19 cellular contexts compared by ENCODE assay signal in the genomic region with DNA sequence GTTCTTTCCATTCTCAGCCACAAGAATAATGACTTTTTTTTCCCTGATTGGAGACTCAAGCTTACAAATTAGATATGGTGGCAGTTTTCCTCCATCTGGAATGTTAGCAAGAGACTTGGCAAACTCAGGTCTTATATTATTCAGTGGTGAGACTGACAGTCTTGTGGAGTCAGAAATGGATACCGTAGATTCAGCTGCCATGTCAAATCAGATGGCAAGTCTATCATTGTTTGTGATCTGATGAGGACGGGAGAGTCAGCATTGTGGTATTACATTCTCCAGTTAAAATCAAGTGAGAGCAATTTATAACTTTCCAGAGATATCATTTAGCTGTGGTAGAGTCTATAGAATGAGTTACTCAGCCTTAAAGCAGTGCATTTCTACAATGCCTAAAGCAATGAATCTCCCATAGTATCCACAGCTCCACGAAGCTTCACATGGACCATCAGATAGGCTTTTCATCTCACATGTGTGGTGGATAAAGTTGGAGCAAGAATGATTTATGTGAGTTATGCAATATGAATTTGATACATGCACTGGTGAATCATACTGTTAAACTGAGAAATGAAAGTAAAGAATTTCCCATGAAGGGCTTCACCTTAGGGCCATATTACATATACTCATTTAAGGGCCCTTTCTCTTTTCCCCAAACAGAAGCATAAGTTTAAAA.
A peak's percentile ranks its signal among the peaks of the same experiment; 100 is the strongest.
DNase-seq lines count a peak whose midpoint lies in the region; ATAC-seq and TF ChIP-seq lines count a peak whose summit lies in the region.
"Had no signal": no experiment of that assay in that cellular context is flagged by ENCODE, and none has a peak within 500 bp of the region (broad histone marks: within the 10 kb centered on the region; RNA-seq: fewer than 3 reads in every experiment).

No MANE protein-coding gene starts in this region.

- no peaks in the 10 kb centered on the region; the same call in 1 of the 2 replicates for H3K27me3 ChIP-seq in GM23248 (replicated peaks; ENCODE audit: insufficient read depth)
- H3K27me3 ChIP-seq in RWPE2 (ENCODE audit: insufficient read depth, poor library complexity, severe bottlenecking) = no peaks in the 10 kb centered on the region
- H3K27me3 ChIP-seq: hepatocyte had no signal

- H3K79me2 ChIP-seq in GM23248 (ENCODE audit: insufficient read depth) = no peaks in the 10 kb centered on the region
- H3K79me2 ChIP-seq: hepatocyte, parathyroid adenoma had no signal

- H4K20me1 ChIP-seq in GM23248 (ENCODE audit: insufficient read depth) = no peaks in the 10 kb centered on the region

- H3K9me3 ChIP-seq in GM23248 (ENCODE audit: low read depth) (no peaks in the 10 kb centered on the region), RWPE2 (ENCODE audit: severe bottlenecking) (no peaks in the 10 kb centered on the region)
- H3K9me3 ChIP-seq: mucosa of descending colon, spleen had no signal

- H3K27ac ChIP-seq in GM23248 (no peak overlapping the region), RWPE2 (ENCODE audit: poor library complexity, severe bottlenecking) (no peak overlapping the region)
- H3K27ac ChIP-seq: hepatocyte, parathyroid adenoma, spleen had no signal

- H3K36me3 ChIP-seq in GM23248 (ENCODE audit: low read depth) (no peaks in the 10 kb centered on the region), RWPE2 (ENCODE audit: low read depth) (no peaks in the 10 kb centered on the region)
- H3K36me3 ChIP-seq: spleen had no signal

- no peaks in the 10 kb centered on the region for H3F3A ChIP-seq in GM23248 (ENCODE audit: insufficient read depth)

- in situ Hi-C loops in GM23248 (cut with MboI) = no loop called here

- H3K4me1 ChIP-seq in GM23248 (ENCODE audit: insufficient read depth) (no peaks in the 10 kb centered on the region), RWPE2 (ENCODE audit: insufficient read depth, poor library complexity, severe bottlenecking) (no peaks in the 10 kb centered on the region)
- H3K4me1 ChIP-seq: parathyroid adenoma, spleen had no signal

- TF ChIP-seq CTCF in RWPE2 (IDR thresholded peaks at IDR 0.05; ENCODE audit: poor library complexity, severe bottlenecking) = no peak
- no peak for TF ChIP-seq CTCF in omental fat pad (IDR thresholded peaks at IDR 0.05)

- ATAC-seq in RWPE2 (ENCODE audit: low read depth) (peak; percentile 78), esophagus mucosa (peak; percentile 44), omental fat pad (ENCODE audit: low FRiP score) (peak; percentile 88), GM19395 (IDR thresholded peaks at IDR 0.05; ENCODE audit: unreplicated experiment) (no peak), HG03039 (IDR thresholded peaks at IDR 0.05; ENCODE audit: unreplicated experiment) (no peak), HG02588 (IDR thresholded peaks at IDR 0.05; ENCODE audit: unreplicated experiment) (no peak)
- ATAC-seq: activated naive CD8-positive, alpha-beta T cell treated with anti-CD3 and anti-CD28 coated beads, Interleukin-2, amount 50 U/mL, for 24 hours; mucosa of descending colon had no signal

- no peak overlapping the region for H3K4me3 ChIP-seq in GM23248
- no peak overlapping the region for H3K4me3 ChIP-seq in RWPE2 (ENCODE audit: severe bottlenecking)
- H3K4me3 ChIP-seq: hepatocyte, mucosa of descending colon, spleen had no signal

- DNase-seq in GM23248 (peak; percentile 6), RWPE2 (ENCODE audit: low spot score) (no peak), omental fat pad (ENCODE audit: low spot score) (no peak)
- DNase-seq in stimulated activated CD4-positive, alpha-beta T cell treated with anti-CD3 and anti-CD28 coated beads, Interleukin-15, amount 100 ng/mL, for 24 hours = no peak
- DNase-seq: activated CD4-positive, alpha-beta memory T cell treated with anti-CD3 and anti-CD28 coated beads for 36 hours; activated naive CD8-positive, alpha-beta T cell treated with anti-CD3 and anti-CD28 coated beads, Interleukin-2, amount 50 U/mL, for 24 hours; GF-D8; mucosa of descending colon; NCI-H2029 treated with DMSO at 0.1 percent for 48 hours; NCI-H524 treated with DMSO at 0.1 percent for 48 hours; OCI-M1; spleen; stimulated activated naive CD4-positive, alpha-beta T cell had no signal

- no peaks in the 10 kb centered on the region for H3K9me2 ChIP-seq in GM23248 (ENCODE audit: insufficient read depth)

- WGBS in GM23248 (ENCODE audit: low coverage in 1 of 2, low lambda C conversion rate in 2 of 2, missing lambda C conversion rate in 2 of 2), 2 experiments = 91 to 92% methylated on average over 3 of the region's 3 CpGs

- no peak overlapping the region for H3K4me2 ChIP-seq in GM23248 (ENCODE audit: unreplicated experiment)
- H3K4me2 ChIP-seq: hepatocyte had no signal

- H2AFZ ChIP-seq in GM23248 = no peak overlapping the region
- H2AFZ ChIP-seq: hepatocyte, parathyroid adenoma had no signal

- no peak overlapping the region for H3K9ac ChIP-seq in GM23248
- H3K9ac ChIP-seq: parathyroid adenoma had no signal

Comparison
In these comparisons a context has a peak if more than half of its experiments do, and no peak if none do; other contexts are left out.
1. ATAC-seq: peak in RWPE2 (single experiment), esophagus mucosa (single experiment) and omental fat pad (single experiment); none in GM19395 (single experiment), HG03039 (single experiment) and HG02588 (single experiment).